In genomic region chr4:148376151-148376550, GRCh38 we compare ENCODE assay signal across 8 cellular contexts.
DNase-seq lines count a peak whose midpoint lies in the region; ATAC-seq, FAIRE-seq and TF ChIP-seq lines count a peak whose summit lies in the region.

No MANE protein-coding gene starts in this region.

- TF ChIP-seq EP300 in Ishikawa (IDR thresholded peaks at IDR 0.05; ENCODE audit: borderline replicate concordance), result peak; percentile 23; the same call in 1 of the 2 replicates

- peak overlapping the region; percentile 38 for H3K27ac ChIP-seq in CD4-positive, alpha-beta memory T cell (ENCODE audit: low read depth, low read length)

- peaks cover 0 to 4% of the 10 kb centered on the region in 2 donors for H3K36me3 Mint-ChIP-seq in CD4-positive, alpha-beta memory T cell
- no peaks in the 10 kb centered on the region for H3K36me3 Mint-ChIP-seq in activated T-cell treated with anti-CD3 and anti-CD28 coated beads, Interleukin-2, amount 50 U/mL, for 72 hours (ENCODE audit: insufficient read depth in 2 of 2)
- peaks cover 0 to 3% of the 10 kb centered on the region in 2 donors for H3K36me3 Mint-ChIP-seq in stimulated activated naive B cell treated with anti-CD40 and anti-IgM and Interleukin-4, amounts not matched to agents 10 μg/mL and 1 μg/mL and 100 μg/mL, for 72 hours

- no peaks in the 10 kb centered on the region for H3K36me3 ChIP-seq in CD4-positive, alpha-beta memory T cell (ENCODE audit: insufficient read depth, low read length)

- peaks cover 23% of the 10 kb centered on the region for H3K4me1 ChIP-seq in CD4-positive, alpha-beta memory T cell (ENCODE audit: insufficient read depth, low read length)

- no peaks in the 10 kb centered on the region for H3K27me3 Mint-ChIP-seq in CD4-positive, alpha-beta memory T cell
- H3K27me3 Mint-ChIP-seq in activated T-cell treated with anti-CD3 and anti-CD28 coated beads, Interleukin-2, amount 50 U/mL, for 72 hours (ENCODE audit: low read depth), result no peaks in the 10 kb centered on the region
- H3K27me3 Mint-ChIP-seq in stimulated activated naive B cell treated with anti-CD40 and anti-IgM and Interleukin-4, amounts not matched to agents 10 μg/mL and 1 μg/mL and 100 μg/mL, for 72 hours, result no peaks in the 10 kb centered on the region

- POLR2A ChIA-PET in CD4-positive, alpha-beta memory T cell (lab: Charles Lee; ENCODE audit: partially characterized antibody), result interaction anchor here (0.8 to 4.7 kb wide), 7 partner anchors 10 to 324 kb away, joined by 3 to 69 read pairs (median 4); partner anchors contain the start of gene NR3C2

- peak; percentile 62 to 76 (median 73) for DNase-seq in CD4-positive, alpha-beta memory T cell
- DNase-seq in activated T-cell treated with anti-CD3 and anti-CD28 coated beads, Interleukin-2, amount 50 U/mL, for 72 hours, result peak in 1 of 2 donors; percentile 15
- DNase-seq in left cardiac atrium, result peak; percentile 48
- no peak for DNase-seq in stimulated activated naive B cell treated with anti-CD40 and anti-IgM and Interleukin-4, amounts not matched to agents 10 μg/mL and 1 μg/mL and 100 μg/mL, for 72 hours
- no peak for DNase-seq in D721Med (ENCODE audit: insufficient read length, low spot score)
- no peak for DNase-seq in mesenteric fat pad (ENCODE audit: low spot score)
- no peak for DNase-seq in GDM1 (lab: John Stamatoyannopoulos, UW)

- H3K27ac Mint-ChIP-seq in CD4-positive, alpha-beta memory T cell, result peak overlapping the region; percentile 81 to 96 (median 90)
- peak overlapping the region; percentile 97 for H3K27ac Mint-ChIP-seq in activated T-cell treated with anti-CD3 and anti-CD28 coated beads, Interleukin-2, amount 50 U/mL, for 72 hours
- peak overlapping the region; percentile 93 for H3K27ac Mint-ChIP-seq in stimulated activated naive B cell treated with anti-CD40 and anti-IgM and Interleukin-4, amounts not matched to agents 10 μg/mL and 1 μg/mL and 100 μg/mL, for 72 hours

- intact Hi-C loops in CD4-positive, alpha-beta memory T cell (cut with micrococcal nuclease), result loop anchor here (1.0 kb wide), 1 partner anchor 66 kb away; the partner anchor contains the start of gene NR3C2
- intact Hi-C loops in left cardiac atrium (cut with DNase I), result no loop called here

- CTCF ChIA-PET in CD4-positive, alpha-beta memory T cell (lab: Charles Lee; ENCODE audit: partially characterized antibody), result interaction anchor here (0.7 to 2.5 kb wide), 10 partner anchors 15 to 895 kb away, joined by 3 to 9 read pairs (median 3); no protein-coding TSS in a partner anchor

- no peak for TF ChIP-seq CTCF in D721Med (IDR thresholded peaks at IDR 0.05; ENCODE audit: insufficient read depth, missing control alignments)

- peaks cover 0 to 3% (median 0%) of the 10 kb centered on the region in 8 donors for H3K9me3 Mint-ChIP-seq in CD4-positive, alpha-beta memory T cell
- no peaks in the 10 kb centered on the region for H3K9me3 Mint-ChIP-seq in activated T-cell treated with anti-CD3 and anti-CD28 coated beads, Interleukin-2, amount 50 U/mL, for 72 hours
- peaks cover 3 to 4% of the 10 kb centered on the region in 2 donors for H3K9me3 Mint-ChIP-seq in stimulated activated naive B cell treated with anti-CD40 and anti-IgM and Interleukin-4, amounts not matched to agents 10 μg/mL and 1 μg/mL and 100 μg/mL, for 72 hours

- H3K9me3 ChIP-seq in CD4-positive, alpha-beta memory T cell (ENCODE audit: control insufficient read depth in 1 of 2, low read length in 2 of 2), result no peaks in the 10 kb centered on the region

- peak in 1 of 2 donors; percentile 49 for ATAC-seq in activated T-cell treated with anti-CD3 and anti-CD28 coated beads, Interleukin-2, amount 50 U/mL, for 72 hours (replicated peaks in 1 of 2)
- ATAC-seq in left cardiac atrium, result peak; percentile 70 to 79
- no peak for ATAC-seq in stimulated activated naive B cell treated with anti-CD40 and anti-IgM and Interleukin-4, amounts not matched to agents 10 μg/mL and 1 μg/mL and 100 μg/mL, for 72 hours (replicated peaks)

- no peak overlapping the region for H3K4me3 ChIP-seq in CD4-positive, alpha-beta memory T cell (ENCODE audit: low read length in 2 of 2)

- no peaks in the 10 kb centered on the region for H3K27me3 ChIP-seq in CD4-positive, alpha-beta memory T cell (ENCODE audit: insufficient read depth, low read length)

- TF ChIP-seq RAD21 in Ishikawa (IDR thresholded peaks at IDR 0.05; ENCODE audit: low read depth), result no peak; the same call in 1 of the 2 replicates

- no peak for FAIRE-seq in D721Med (lab: Jason Lieb, UNC)

- H3K4me3 Mint-ChIP-seq in CD4-positive, alpha-beta memory T cell, result peak overlapping the region; percentile 67 to 89 (median 78)
- H3K4me3 Mint-ChIP-seq in activated T-cell treated with anti-CD3 and anti-CD28 coated beads, Interleukin-2, amount 50 U/mL, for 72 hours, result peak overlapping the region; percentile 58 to 89
- peak overlapping the region; percentile 73 to 75 for H3K4me3 Mint-ChIP-seq in stimulated activated naive B cell treated with anti-CD40 and anti-IgM and Interleukin-4, amounts not matched to agents 10 μg/mL and 1 μg/mL and 100 μg/mL, for 72 hours

- peaks cover 22 to 47% (median 28%) of the 10 kb centered on the region in 4 donors for H3K4me1 Mint-ChIP-seq in CD4-positive, alpha-beta memory T cell
- H3K4me1 Mint-ChIP-seq in activated T-cell treated with anti-CD3 and anti-CD28 coated beads, Interleukin-2, amount 50 U/mL, for 72 hours (ENCODE audit: low read depth), result peaks cover 15% of the 10 kb centered on the region
- H3K4me1 Mint-ChIP-seq in stimulated activated naive B cell treated with anti-CD40 and anti-IgM and Interleukin-4, amounts not matched to agents 10 μg/mL and 1 μg/mL and 100 μg/mL, for 72 hours, result peaks cover 3 to 18% of the 10 kb centered on the region in 2 donors

TF ChIP-seq in Ishikawa, 13 proteins besides CTCF, POLR2A, EP300 and RAD21:
- TF ChIP-seq CEBPB (IDR thresholded peaks at IDR 0.05) (0 out of 2 replicates have a peak, but pooled peaks have one; percentile 20), TEAD4 (IDR thresholded peaks at IDR 0.05) (no peak), EGR1 (IDR thresholded peaks at IDR 0.05) (no peak), TAF1 (IDR thresholded peaks at IDR 0.05; ENCODE audit: low read depth) (no peak), REST (IDR thresholded peaks at IDR 0.05; ENCODE audit: low read depth) (no peak), FOXM1 (IDR thresholded peaks at IDR 0.05; ENCODE audit: borderline replicate concordance, low read depth) (peak; percentile 52; the same call in 1 of the 2 replicates), NFIC (IDR thresholded peaks at IDR 0.05) (peak; percentile 95)

Comparison
In these comparisons a context has a peak if more than half of its experiments do, and no peak if none do; other contexts are left out.
1. DNase-seq: peak in CD4-positive, alpha-beta memory T cell (5 of 5) and left cardiac atrium (single experiment); none in stimulated activated naive B cell treated with anti-CD40 and anti-IgM and Interleukin-4, amounts not matched to agents 10 μg/mL and 1 μg/mL and 100 μg/mL, for 72 hours (single experiment), D721Med (single experiment), mesenteric fat pad (single experiment) and GDM1 (single experiment).
2. ATAC-seq: peak in left cardiac atrium (2 of 2); none in stimulated activated naive B cell treated with anti-CD40 and anti-IgM and Interleukin-4, amounts not matched to agents 10 μg/mL and 1 μg/mL and 100 μg/mL, for 72 hours (0 of 2).
3. Peak in every context shown above with its lines, with median percentiles within 50 percentile points of each other: H3K27ac Mint-ChIP-seq and H3K4me3 Mint-ChIP-seq.